14 cellular contexts compared by ENCODE assay signal in the genomic region with DNA sequence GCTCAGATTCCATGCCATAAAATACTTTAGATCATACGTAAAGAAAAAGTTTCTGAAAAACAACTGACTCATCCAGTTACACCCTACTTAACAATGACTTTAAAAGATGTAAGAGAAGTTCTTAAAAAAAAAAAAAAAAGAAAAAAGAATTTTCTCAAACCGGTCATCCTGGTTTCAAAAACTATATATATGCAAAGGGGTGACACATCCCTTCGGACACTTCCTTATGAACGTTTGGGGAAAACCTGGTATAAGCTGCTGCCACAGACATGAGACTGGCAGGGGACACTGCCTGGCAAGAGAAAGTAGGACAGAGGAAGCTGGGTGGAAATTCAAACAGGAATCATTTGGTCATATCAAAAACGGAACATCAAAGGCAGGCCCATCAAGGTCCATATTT.
DNase-seq lines count a peak whose midpoint lies in the region; ATAC-seq and TF ChIP-seq lines count a peak whose summit lies in the region.
"Had no signal": no experiment of that assay in that cellular context is flagged by ENCODE, and none has a peak within 500 bp of the region (broad histone marks: within the 10 kb centered on the region; RNA-seq: fewer than 3 reads in every experiment).

No MANE protein-coding gene starts in this region.

- TF ChIP-seq CTCF in retinal pigment epithelial cell (conservative IDR thresholded peaks at IDR 0.05; ENCODE audit: low read depth, low read length), result no peak

- ATAC-seq in SK-N-SH treated with all-trans-retinoic acid at 6 μM for 48 hours, result peak; percentile 82
- no peak for ATAC-seq in HG03108 (IDR thresholded peaks at IDR 0.05; ENCODE audit: unreplicated experiment)
- ATAC-seq: Panc1 had no signal

- no peak overlapping the region for H3K4me3 ChIP-seq in retinal pigment epithelial cell (ENCODE audit: low read length)

- DNase-seq in Daoy (ENCODE audit: low read depth), result peak; percentile 4
- DNase-seq in fibroblast of peridontal ligament (ENCODE audit: extremely low read depth), result peak; percentile 83
- peak; percentile 31 for DNase-seq in retinal pigment epithelial cell (ENCODE audit: low read depth)
- DNase-seq in NCI-H774 (lab: John Stamatoyannopoulos, UW), result no peak
- no peak for DNase-seq in NCI-H82 (lab: John Stamatoyannopoulos, UW)
- DNase-seq in UCSD-AML1 (lab: John Stamatoyannopoulos, UW; ENCODE audit: unreplicated experiment), result no peak
- DNase-seq: activated CD4-positive, alpha-beta T cell treated with anti-CD3 and anti-CD28 coated beads for 48 hours; activated naive CD8-positive, alpha-beta T cell treated with anti-CD3 and anti-CD28 coated beads, Interleukin-2, amount 10 ng/mL, durations not matched to agents 7 days and 5 days; COR-L47; NCI-H1930; occipital lobe had no signal

TF ChIP-seq in SK-N-SH treated with all-trans-retinoic acid at 6 μM for 48 hours, 23 proteins besides CTCF, POLR2A, EP300 and RAD21:
- no peak for TF ChIP-seq BACH2 (CRISPR knock-in tag; IDR thresholded peaks at IDR 0.05; ENCODE audit: borderline replicate concordance)
- TF ChIP-seq ISL1 (CRISPR knock-in tag; IDR thresholded peaks at IDR 0.05), result no peak
- no peak for TF ChIP-seq ESRRG (CRISPR knock-in tag; IDR thresholded peaks at IDR 0.05)
- TF ChIP-seq ARNTL (CRISPR knock-in tag; IDR thresholded peaks at IDR 0.05; ENCODE audit: borderline replicate concordance, low read depth), result no peak
- TF ChIP-seq CSDC2 (CRISPR knock-in tag; IDR thresholded peaks at IDR 0.05), result no peak
- no peak for TF ChIP-seq PPARA (CRISPR knock-in tag; IDR thresholded peaks at IDR 0.05; ENCODE audit: borderline replicate concordance)
- TF ChIP-seq GLIS3 (CRISPR knock-in tag; IDR thresholded peaks at IDR 0.05), result no peak
- no peak for TF ChIP-seq TCF4 (CRISPR knock-in tag; IDR thresholded peaks at IDR 0.05; ENCODE audit: borderline replicate concordance)
- TF ChIP-seq, protein P1, sequence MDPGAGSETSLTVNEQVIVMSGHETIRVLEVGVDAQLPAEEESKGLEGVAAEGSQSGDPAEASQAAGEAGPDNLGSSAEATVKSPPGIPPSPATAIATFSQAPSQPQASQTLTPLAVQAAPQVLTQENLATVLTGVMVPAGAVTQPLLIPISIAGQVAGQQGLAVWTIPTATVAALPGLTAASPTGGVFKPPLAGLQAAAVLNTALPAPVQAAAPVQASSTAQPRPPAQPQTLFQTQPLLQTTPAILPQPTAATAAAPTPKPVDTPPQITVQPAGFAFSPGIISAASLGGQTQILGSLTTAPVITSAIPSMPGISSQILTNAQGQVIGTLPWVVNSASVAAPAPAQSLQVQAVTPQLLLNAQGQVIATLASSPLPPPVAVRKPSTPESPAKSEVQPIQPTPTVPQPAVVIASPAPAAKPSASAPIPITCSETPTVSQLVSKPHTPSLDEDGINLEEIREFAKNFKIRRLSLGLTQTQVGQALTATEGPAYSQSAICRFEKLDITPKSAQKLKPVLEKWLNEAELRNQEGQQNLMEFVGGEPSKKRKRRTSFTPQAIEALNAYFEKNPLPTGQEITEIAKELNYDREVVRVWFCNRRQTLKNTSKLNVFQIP (CRISPR knock-in tag; IDR thresholded peaks at IDR 0.05; ENCODE audit: borderline replicate concordance, low read depth), result no peak
- no peak for TF ChIP-seq SNAI2 (CRISPR knock-in tag; IDR thresholded peaks at IDR 0.05)
- TF ChIP-seq, protein P2, sequence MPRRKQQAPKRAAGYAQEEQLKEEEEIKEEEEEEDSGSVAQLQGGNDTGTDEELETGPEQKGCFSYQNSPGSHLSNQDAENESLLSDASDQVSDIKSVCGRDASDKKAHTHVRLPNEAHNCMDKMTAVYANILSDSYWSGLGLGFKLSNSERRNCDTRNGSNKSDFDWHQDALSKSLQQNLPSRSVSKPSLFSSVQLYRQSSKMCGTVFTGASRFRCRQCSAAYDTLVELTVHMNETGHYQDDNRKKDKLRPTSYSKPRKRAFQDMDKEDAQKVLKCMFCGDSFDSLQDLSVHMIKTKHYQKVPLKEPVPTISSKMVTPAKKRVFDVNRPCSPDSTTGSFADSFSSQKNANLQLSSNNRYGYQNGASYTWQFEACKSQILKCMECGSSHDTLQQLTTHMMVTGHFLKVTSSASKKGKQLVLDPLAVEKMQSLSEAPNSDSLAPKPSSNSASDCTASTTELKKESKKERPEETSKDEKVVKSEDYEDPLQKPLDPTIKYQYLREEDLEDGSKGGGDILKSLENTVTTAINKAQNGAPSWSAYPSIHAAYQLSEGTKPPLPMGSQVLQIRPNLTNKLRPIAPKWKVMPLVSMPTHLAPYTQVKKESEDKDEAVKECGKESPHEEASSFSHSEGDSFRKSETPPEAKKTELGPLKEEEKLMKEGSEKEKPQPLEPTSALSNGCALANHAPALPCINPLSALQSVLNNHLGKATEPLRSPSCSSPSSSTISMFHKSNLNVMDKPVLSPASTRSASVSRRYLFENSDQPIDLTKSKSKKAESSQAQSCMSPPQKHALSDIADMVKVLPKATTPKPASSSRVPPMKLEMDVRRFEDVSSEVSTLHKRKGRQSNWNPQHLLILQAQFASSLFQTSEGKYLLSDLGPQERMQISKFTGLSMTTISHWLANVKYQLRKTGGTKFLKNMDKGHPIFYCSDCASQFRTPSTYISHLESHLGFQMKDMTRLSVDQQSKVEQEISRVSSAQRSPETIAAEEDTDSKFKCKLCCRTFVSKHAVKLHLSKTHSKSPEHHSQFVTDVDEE (CRISPR knock-in tag; IDR thresholded peaks at IDR 0.05), result no peak
- TF ChIP-seq OSR1 (CRISPR knock-in tag; IDR thresholded peaks at IDR 0.05), result no peak
- no peak for TF ChIP-seq ZNF70 (CRISPR knock-in tag; IDR thresholded peaks at IDR 0.05)
- no peak for TF ChIP-seq RARB (CRISPR knock-in tag; IDR thresholded peaks at IDR 0.05)
- TF ChIP-seq, protein P3, sequence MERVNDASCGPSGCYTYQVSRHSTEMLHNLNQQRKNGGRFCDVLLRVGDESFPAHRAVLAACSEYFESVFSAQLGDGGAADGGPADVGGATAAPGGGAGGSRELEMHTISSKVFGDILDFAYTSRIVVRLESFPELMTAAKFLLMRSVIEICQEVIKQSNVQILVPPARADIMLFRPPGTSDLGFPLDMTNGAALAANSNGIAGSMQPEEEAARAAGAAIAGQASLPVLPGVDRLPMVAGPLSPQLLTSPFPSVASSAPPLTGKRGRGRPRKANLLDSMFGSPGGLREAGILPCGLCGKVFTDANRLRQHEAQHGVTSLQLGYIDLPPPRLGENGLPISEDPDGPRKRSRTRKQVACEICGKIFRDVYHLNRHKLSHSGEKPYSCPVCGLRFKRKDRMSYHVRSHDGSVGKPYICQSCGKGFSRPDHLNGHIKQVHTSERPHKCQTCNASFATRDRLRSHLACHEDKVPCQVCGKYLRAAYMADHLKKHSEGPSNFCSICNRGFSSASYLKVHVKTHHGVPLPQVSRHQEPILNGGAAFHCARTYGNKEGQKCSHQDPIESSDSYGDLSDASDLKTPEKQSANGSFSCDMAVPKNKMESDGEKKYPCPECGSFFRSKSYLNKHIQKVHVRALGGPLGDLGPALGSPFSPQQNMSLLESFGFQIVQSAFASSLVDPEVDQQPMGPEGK (CRISPR knock-in tag; IDR thresholded peaks at IDR 0.05; ENCODE audit: borderline replicate concordance), result no peak
TF ChIP-seq in SK-N-SH treated with all-trans-retinoic acid at 6 μM for 48 hours: peak in this region for 0.

Comparison
In these comparisons a context has a peak if more than half of its experiments do, and no peak if none do; other contexts are left out.
1. DNase-seq: peak in Daoy (single experiment), fibroblast of peridontal ligament (single experiment) and retinal pigment epithelial cell (single experiment); none in NCI-H774 (single experiment), NCI-H82 (single experiment) and UCSD-AML1 (single experiment).